In genomic region chr10:102775201-102775972, GRCh38 we compare ENCODE assay signal across 8 cellular contexts. TPM values are rescaled to one million over a fixed set of nuclear protein-coding genes. Genes with fewer than 3 reads are reported as not detected.
DNase-seq lines count a peak whose midpoint lies in the region; ATAC-seq and TF ChIP-seq lines count a peak whose summit lies in the region.

No MANE protein-coding gene starts in this region.

- in situ Hi-C loops in GM13977 (cut with MboI; ENCODE audit: low pct_unique_long_range_greater_than_20kb, low sequenced_read_pairs, unreplicated experiment), result no loop called here

- peak overlapping the region; percentile 86 for H3K4me2 ChIP-seq in skeletal muscle satellite cell (ENCODE audit: low read length)

- WGBS in body of pancreas, 2 donors, result 48 to 63% methylated on average over 15 to 16 of the region's 16 CpGs

- TF ChIP-seq POLR2A in body of pancreas (IDR thresholded peaks at IDR 0.05), result no peak

- H3K36me3 ChIP-seq in body of pancreas (replicated peaks in 1 of 2; ENCODE audit: insufficient read depth in 1 of 2, low read depth in 2 of 2) (no peaks in the 10 kb centered on the region), skeletal muscle satellite cell (ENCODE audit: insufficient read depth, low read length) (peaks cover 9% of the 10 kb centered on the region)

- H3K27me3 ChIP-seq in body of pancreas (no peaks in the 10 kb centered on the region), skeletal muscle satellite cell (ENCODE audit: control insufficient read depth, insufficient read depth, low read length) (no peaks in the 10 kb centered on the region)

- DNase-seq in HFF-Myc (ENCODE audit: extremely low read depth, low read depth) (no peak), body of pancreas (peak; percentile 30 to 55 (median 46)), left colon (peak in 1 of 2 donors; percentile 41), SW 1271 (lab: John Stamatoyannopoulos, UW) (no peak), GM13977 (ENCODE audit: low spot score) (no peak), AML-193 (lab: John Stamatoyannopoulos, UW) (no peak), foreskin melanocyte (no peak)

- H3K9ac ChIP-seq in skeletal muscle satellite cell (ENCODE audit: low read depth, low read length), result peak overlapping the region; percentile 87

- ATAC-seq in body of pancreas (no peak), left colon (peak; percentile 5)

- peaks cover 58% of the 10 kb centered on the region for H3K4me1 ChIP-seq in body of pancreas
- peaks cover 81% of the 10 kb centered on the region for H3K4me1 ChIP-seq in skeletal muscle satellite cell (ENCODE audit: control insufficient read depth, insufficient read depth, low read length)

- peak overlapping the region; percentile 35 for H3K4me3 ChIP-seq in HFF-Myc (replicated peaks; ENCODE audit: low read depth, low read length)
- no peak overlapping the region for H3K4me3 ChIP-seq in body of pancreas
- peak overlapping the region; percentile 69 for H3K4me3 ChIP-seq in skeletal muscle satellite cell (ENCODE audit: low read length)

- TF ChIP-seq CTCF in HFF-Myc (IDR thresholded peaks at IDR 0.05; ENCODE audit: low read depth, low read length, missing control alignments) (no peak), body of pancreas (IDR thresholded peaks at IDR 0.05) (no peak), GM13977 (IDR thresholded peaks at IDR 0.05; ENCODE audit: extremely low read depth, insufficient read depth, missing control alignments) (no peak)

- peak overlapping the region; percentile 46 to 77 (median 65) for H3K27ac ChIP-seq in body of pancreas

- intact Hi-C loops in body of pancreas (cut with DNase I), result no loop called here
- intact Hi-C loops in left colon (cut with DNase I, micrococcal nuclease), result no loop called here

- H3K9me3 ChIP-seq in body of pancreas (no peaks in the 10 kb centered on the region), skeletal muscle satellite cell (replicated peaks; ENCODE audit: low read length) (no peaks in the 10 kb centered on the region)

RNA-seq across cellular contexts. Expression of gene WBP1L, which starts 31.6 kb away (rescaled TPM):
- total RNA-seq in body of pancreas (10 to 100 TPM; 30.6 to 55.4 TPM), left colon (10 to 100 TPM; 37.8 to 47.8 TPM)
- total RNA-seq in skeletal muscle satellite cell (2012; rRNA removed), result 29.2 and 41.3 TPM in 2 replicates

Comparison
In these comparisons a context has a peak if more than half of its experiments do, and no peak if none do; other contexts are left out.
1. DNase-seq: peak in body of pancreas (4 of 4); none in HFF-Myc (single experiment), SW 1271 (0 of 2), GM13977 (single experiment), AML-193 (0 of 2) and foreskin melanocyte (single experiment).
2. H3K4me3 ChIP-seq: peak in HFF-Myc (single experiment) and skeletal muscle satellite cell (single experiment); none in body of pancreas (0 of 2).